Comparison of ENCODE assay signal across 27 cellular contexts in genomic region chr3:197212290-197212689, GRCh38.
"Had no signal": no experiment of that assay in that cellular context is flagged by ENCODE, and none has a peak within 500 bp of the region (broad histone marks: within the 10 kb centered on the region; RNA-seq: fewer than 3 reads in every experiment).

No MANE protein-coding gene starts in this region.

- H2AFZ ChIP-seq: hepatocyte, parathyroid adenoma had no signal

- H3K27ac Mint-ChIP-seq: activated CD4-positive, alpha-beta T cell treated with anti-CD3 and anti-CD28 coated beads for 36 hours; activated naive CD8-positive, alpha-beta T cell treated with anti-CD3 and anti-CD28 coated beads, Interleukin-2, amount 10 ng/mL, durations not matched to agents 7 days and 5 days; activated T-cell treated with anti-CD3 and anti-CD28 coated beads, Interleukin-2, amount 50 U/mL, for 24 hours; activated T-helper 2 cell treated with anti-CD3 and anti-CD28 coated beads, Interferon-gamma antibody, Interleukin-2, Interleukin-4, amounts not matched to agents 10 μg/mL and 5 μg/mL and 100 μg/mL, durations not matched to agents 14 hours and 24 hours and 36 hours; memory B cell had no signal

- DNase-seq: activated CD4-positive, alpha-beta T cell treated with anti-CD3 and anti-CD28 coated beads for 36 hours; activated CD4-positive, alpha-beta T cell treated with anti-CD3 and anti-CD28 coated beads, Interleukin-2, amount 50 U/mL, for 4 hours; activated CD8-positive, alpha-beta memory T cell treated with anti-CD3 and anti-CD28 coated beads for 24 hours; activated CD8-positive, alpha-beta memory T cell treated with anti-CD3 and anti-CD28 coated beads, Interleukin-2, amount 50 U/mL, for 4 hours; activated naive CD4-positive, alpha-beta T cell; activated naive CD8-positive, alpha-beta T cell treated with anti-CD3 and anti-CD28 coated beads, Interleukin-2, amount 10 ng/mL, durations not matched to agents 7 days and 5 days; activated T-cell treated with anti-CD3 and anti-CD28 coated beads, Interleukin-2, amount 50 U/mL, for 24 hours; amniotic stem cell; body of pancreas; dermis blood vessel endothelial cell; effector CD8-positive, alpha-beta T cell; glutamatergic neuron; islet precursor cell; left colon; mucosa of descending colon; nucleus accumbens; right cardiac atrium; stimulated activated CD4-positive, alpha-beta T cell treated with anti-CD3 and anti-CD28 coated beads, Interleukin-12 subunit alpha, Interleukin-12 subunit beta, amount 100 ng/mL, for 4 hours; stimulated activated CD4-positive, alpha-beta T cell treated with anti-CD3 and anti-CD28 coated beads, Interleukin-4, amount 100 ng/mL, for 4 hours; stimulated activated naive CD8-positive, alpha-beta T cell treated with anti-CD3 and anti-CD28 coated beads, Interleukin-15, Interleukin-2, amounts not matched to agents 100 U/mL and 50 U/mL, for 24 hours; T-helper 1 cell; upper lobe of left lung had no signal

- H3K4me2 ChIP-seq: hepatocyte had no signal

- H3K27me3 ChIP-seq: body of pancreas, cardiac muscle cell, hepatocyte, upper lobe of left lung had no signal

- H3K27me3 Mint-ChIP-seq: activated CD4-positive, alpha-beta T cell treated with anti-CD3 and anti-CD28 coated beads for 36 hours; activated naive CD8-positive, alpha-beta T cell treated with anti-CD3 and anti-CD28 coated beads, Interleukin-2, amount 10 ng/mL, durations not matched to agents 7 days and 5 days; activated T-cell treated with anti-CD3 and anti-CD28 coated beads, Interleukin-2, amount 50 U/mL, for 24 hours; memory B cell had no signal

- H3K4me1 ChIP-seq: parathyroid adenoma had no signal

- H3K36me3 ChIP-seq: cardiac muscle cell, upper lobe of left lung had no signal

- H3K27ac ChIP-seq: body of pancreas, cardiac muscle cell, hepatocyte, parathyroid adenoma, upper lobe of left lung had no signal

- H3K4me3 Mint-ChIP-seq: activated CD4-positive, alpha-beta T cell treated with anti-CD3 and anti-CD28 coated beads for 36 hours; activated naive CD8-positive, alpha-beta T cell treated with anti-CD3 and anti-CD28 coated beads, Interleukin-2, amount 10 ng/mL, durations not matched to agents 7 days and 5 days; activated T-cell treated with anti-CD3 and anti-CD28 coated beads, Interleukin-2, amount 50 U/mL, for 24 hours; memory B cell had no signal

- H3K9me3 Mint-ChIP-seq: activated naive CD8-positive, alpha-beta T cell treated with anti-CD3 and anti-CD28 coated beads, Interleukin-2, amount 10 ng/mL, durations not matched to agents 7 days and 5 days; activated T-helper 2 cell treated with anti-CD3 and anti-CD28 coated beads, Interferon-gamma antibody, Interleukin-2, Interleukin-4, amounts not matched to agents 10 μg/mL and 5 μg/mL and 100 μg/mL, durations not matched to agents 14 hours and 24 hours and 36 hours had no signal

- H3K4me3 ChIP-seq: body of pancreas, cardiac muscle cell, hepatocyte, mucosa of descending colon, upper lobe of left lung had no signal

- H3K36me3 Mint-ChIP-seq: activated naive CD8-positive, alpha-beta T cell treated with anti-CD3 and anti-CD28 coated beads, Interleukin-2, amount 10 ng/mL, durations not matched to agents 7 days and 5 days had no signal

- H3K9ac ChIP-seq: parathyroid adenoma had no signal

- ATAC-seq: activated CD4-positive, alpha-beta T cell treated with anti-CD3 and anti-CD28 coated beads for 36 hours; body of pancreas; left colon; mucosa of descending colon; right cardiac atrium; stimulated activated naive CD8-positive, alpha-beta T cell treated with anti-CD3 and anti-CD28 coated beads, Interleukin-15, Interleukin-2, amounts not matched to agents 100 U/mL and 50 U/mL, for 24 hours had no signal
